ENCODE assay signal across 11 cellular contexts in the genomic region with DNA sequence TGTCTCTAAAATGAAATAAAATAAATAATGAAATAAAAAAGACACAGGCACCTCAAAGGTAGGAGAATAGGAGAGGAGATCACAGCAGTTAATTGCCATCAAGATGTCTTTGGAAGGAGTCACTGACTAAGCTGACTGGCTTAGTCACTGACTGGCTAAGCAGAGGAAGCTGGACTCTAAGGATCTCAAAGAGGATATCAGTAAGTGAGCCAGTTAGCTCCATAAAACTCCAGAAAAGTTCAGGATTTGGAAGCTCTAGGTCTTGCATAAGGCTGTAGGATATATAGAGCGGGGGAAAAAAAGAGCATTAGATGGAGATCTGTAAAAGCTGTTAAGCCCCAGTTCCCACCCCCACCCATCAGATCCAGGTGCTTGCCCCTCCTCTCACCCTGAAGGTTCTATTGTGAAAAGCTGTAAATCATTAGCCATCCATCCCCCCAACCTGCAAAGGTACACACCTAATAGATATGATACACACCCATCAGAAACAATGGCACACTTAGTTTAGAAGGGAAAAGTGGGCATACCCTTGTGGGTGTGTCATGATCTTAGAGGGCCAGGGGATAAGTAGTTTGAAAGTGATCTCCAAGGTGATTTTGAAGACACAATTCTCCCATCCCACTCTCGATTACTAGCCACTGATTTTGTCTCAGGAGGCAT. TPM values are rescaled to one million over a fixed set of nuclear protein-coding genes. Genes with fewer than 3 reads are reported as not detected.
DNase-seq lines count a peak whose midpoint lies in the region; ATAC-seq and TF ChIP-seq lines count a peak whose summit lies in the region.
"Had no signal": no experiment of that assay in that cellular context is flagged by ENCODE, and none has a peak within 500 bp of the region (broad histone marks: within the 10 kb centered on the region; RNA-seq: fewer than 3 reads in every experiment).

No MANE protein-coding gene starts in this region.

- DNase-seq in AG08396 (ENCODE audit: low spot score) (peak; percentile 20), HPDE6-E6E7 (ENCODE audit: extremely low spot score) (peak; percentile 54), brain microvascular endothelial cell (peak; percentile 30), left lung (no peak), dermis blood vessel endothelial cell (no peak)
- DNase-seq in activated CD4-positive, alpha-beta T cell treated with anti-CD3 and anti-CD28 coated beads for 4 hours, result no peak
- DNase-seq: glutamatergic neuron, NCI-H524 had no signal

- no peak for TF ChIP-seq CTCF in brain microvascular endothelial cell (IDR thresholded peaks at IDR 0.05; ENCODE audit: low read depth, low read length, missing control alignments)
- no peak for TF ChIP-seq CTCF in left lung (IDR thresholded peaks at IDR 0.05)

- no peaks in the 10 kb centered on the region for H3K36me3 ChIP-seq in brain microvascular endothelial cell (replicated peaks)
- no peaks in the 10 kb centered on the region for H3K36me3 ChIP-seq in left lung
- H3K36me3 ChIP-seq: neutrophil had no signal

- ATAC-seq in left lung, result peak; percentile 43
- ATAC-seq in GM21717 (IDR thresholded peaks at IDR 0.05; ENCODE audit: unreplicated experiment), result no peak
- no peak for ATAC-seq in GM21723 (IDR thresholded peaks at IDR 0.05; ENCODE audit: unreplicated experiment)

- intact Hi-C loops in left lung (cut with DNase I), result no loop called here

- H3K27ac ChIP-seq in brain microvascular endothelial cell, result no peak overlapping the region
- no peak overlapping the region for H3K27ac ChIP-seq in left lung
- H3K27ac ChIP-seq: neutrophil had no signal

- no peaks in the 10 kb centered on the region for H3K9me3 ChIP-seq in left lung
- H3K9me3 ChIP-seq: neutrophil had no signal

- H3K4me3 ChIP-seq in brain microvascular endothelial cell (ENCODE audit: low read depth, low read length) (no peak overlapping the region), left lung (no peak overlapping the region)

- in situ Hi-C loops in brain microvascular endothelial cell (cut with HindIII; ENCODE audit: low pct_ligation_motif_present, low sequenced_read_pairs), result no loop called here

- peaks cover 7 to 17% of the 10 kb centered on the region in 2 donors for H3K4me1 ChIP-seq in left lung

- no peaks in the 10 kb centered on the region for H3K27me3 ChIP-seq in brain microvascular endothelial cell (replicated peaks)
- H3K27me3 ChIP-seq in left lung, result no peaks in the 10 kb centered on the region
- H3K27me3 ChIP-seq: neutrophil had no signal

RNA-seq across cellular contexts. Expression of a gene that starts 32.2 kb away (rescaled TPM):
- total RNA-seq in left lung, result 10 to 100 TPM; 16.4 to 22.2 TPM
- 7.2 and 10.6 TPM in 2 replicates for total RNA-seq in dermis blood vessel endothelial cell

Comparison
In these comparisons a context has a peak if more than half of its experiments do, and no peak if none do; other contexts are left out.
1. DNase-seq: peak in AG08396 (single experiment), HPDE6-E6E7 (single experiment) and brain microvascular endothelial cell (single experiment); none in left lung (0 of 2), dermis blood vessel endothelial cell (single experiment) and activated CD4-positive, alpha-beta T cell treated with anti-CD3 and anti-CD28 coated beads for 4 hours (0 of 2).